26 cellular contexts compared by ENCODE assay signal in genomic region chr14:102225936-102226335, GRCh38.
DNase-seq lines count a peak whose midpoint lies in the region; ATAC-seq and TF ChIP-seq lines count a peak whose summit lies in the region.
"Had no signal": no experiment of that assay in that cellular context is flagged by ENCODE, and none has a peak within 500 bp of the region (broad histone marks: within the 10 kb centered on the region; RNA-seq: fewer than 3 reads in every experiment).

No MANE protein-coding gene starts in this region.

- H3K4me1 Mint-ChIP-seq in naive thymus-derived CD4-positive, alpha-beta T cell, result peaks cover 0 to 6% (median 0%) of the 10 kb centered on the region in 7 donors
- no peaks in the 10 kb centered on the region for H3K4me1 Mint-ChIP-seq in CD8-positive, alpha-beta memory T cell

- no peaks in the 10 kb centered on the region for H3K4me1 ChIP-seq in naive thymus-derived CD4-positive, alpha-beta T cell (ENCODE audit: control insufficient read depth in 2 of 2, insufficient read depth in 2 of 2, low read length in 2 of 2)
- no peaks in the 10 kb centered on the region for H3K4me1 ChIP-seq in CD8-positive, alpha-beta memory T cell (ENCODE audit: insufficient read depth, low read length)
- H3K4me1 ChIP-seq: Caco-2, HAP-1 had no signal

- H3K9me3 ChIP-seq in naive thymus-derived CD4-positive, alpha-beta T cell (ENCODE audit: control insufficient read depth in 2 of 3, low read length in 3 of 3), result no peaks in the 10 kb centered on the region
- H3K9me3 ChIP-seq in CD8-positive, alpha-beta memory T cell (ENCODE audit: low read length), result no peaks in the 10 kb centered on the region
- H3K9me3 ChIP-seq: BLaER1, Caco-2, HAP-1, SJCRH30, thoracic aorta had no signal

- peaks cover 0 to 18% (median 0%) of the 10 kb centered on the region in 3 experiments for H3K36me3 ChIP-seq in naive thymus-derived CD4-positive, alpha-beta T cell (ENCODE audit: control insufficient read depth in 2 of 3, insufficient read depth in 3 of 3, low read length in 3 of 3)
- H3K36me3 ChIP-seq in CD8-positive, alpha-beta memory T cell (ENCODE audit: insufficient read depth, low read length), result no peaks in the 10 kb centered on the region

- H3K27ac Mint-ChIP-seq in naive thymus-derived CD4-positive, alpha-beta T cell, result no peak overlapping the region
- H3K27ac Mint-ChIP-seq in CD8-positive, alpha-beta memory T cell, result peak overlapping the region in 2 of 8 donors; percentile 17 to 68
- H3K27ac Mint-ChIP-seq: activated CD4-positive, alpha-beta T cell treated with anti-CD3 and anti-CD28 coated beads for 36 hours; activated naive CD4-positive, alpha-beta T cell treated with anti-CD3 and anti-CD28 coated beads for 36 hours; activated T-cell treated with anti-CD3 and anti-CD28 coated beads, Interleukin-2, amount 50 U/mL, for 72 hours; stimulated activated memory B cell treated with anti-CD40 and anti-IgM and Interleukin-4, amounts not matched to agents 10 μg/mL and 1 μg/mL and 100 μg/mL, for 72 hours had no signal

- TF ChIP-seq CTCF in GM13976 (IDR thresholded peaks at IDR 0.05; ENCODE audit: borderline replicate concordance, control extremely low read depth, extremely low read depth, insufficient read depth, missing control alignments), result peak; percentile 3

- intact Hi-C loops in naive thymus-derived CD4-positive, alpha-beta T cell (cut with micrococcal nuclease), result no loop called here

- H3K4me3 Mint-ChIP-seq in naive thymus-derived CD4-positive, alpha-beta T cell, result no peak overlapping the region
- H3K4me3 Mint-ChIP-seq in CD8-positive, alpha-beta memory T cell, result no peak overlapping the region
- H3K4me3 Mint-ChIP-seq: activated CD4-positive, alpha-beta T cell treated with anti-CD3 and anti-CD28 coated beads for 36 hours; activated naive CD4-positive, alpha-beta T cell treated with anti-CD3 and anti-CD28 coated beads for 36 hours; activated T-cell treated with anti-CD3 and anti-CD28 coated beads, Interleukin-2, amount 50 U/mL, for 72 hours; stimulated activated memory B cell treated with anti-CD40 and anti-IgM and Interleukin-4, amounts not matched to agents 10 μg/mL and 1 μg/mL and 100 μg/mL, for 72 hours had no signal

- ATAC-seq in naive thymus-derived CD4-positive, alpha-beta T cell, result peak; percentile 10
- ATAC-seq: activated CD4-positive, alpha-beta T cell treated with anti-CD3 and anti-CD28 coated beads for 36 hours; activated T-cell treated with anti-CD3 and anti-CD28 coated beads, Interleukin-2, amount 50 U/mL, for 72 hours; GM12878; stimulated activated memory B cell treated with anti-CD40 and anti-IgM and Interleukin-4, amounts not matched to agents 10 μg/mL and 1 μg/mL and 100 μg/mL, for 72 hours had no signal

- H3K27me3 ChIP-seq in naive thymus-derived CD4-positive, alpha-beta T cell (ENCODE audit: control insufficient read depth in 2 of 2, insufficient read depth in 2 of 2, low read length in 2 of 2), result no peaks in the 10 kb centered on the region
- no peaks in the 10 kb centered on the region for H3K27me3 ChIP-seq in CD8-positive, alpha-beta memory T cell (ENCODE audit: insufficient read depth, low read length, poor library complexity, severe bottlenecking)
- H3K27me3 ChIP-seq: BLaER1, SJCRH30 had no signal

- DNase-seq in GM13976 (ENCODE audit: low spot score) (no peak), NCI-H82 (lab: John Stamatoyannopoulos, UW) (peak; percentile 72), cerebellum (ENCODE audit: low spot score) (peak; percentile 61), putamen (ENCODE audit: low spot score) (no peak), T-helper 1 cell (no peak)
- no peak for DNase-seq in naive thymus-derived CD4-positive, alpha-beta T cell
- DNase-seq in activated effector memory CD4-positive, alpha-beta T cell treated with Interleukin-2 at 50 U/mL for 16 hours, result no peak
- no peak for DNase-seq in CD8-positive, alpha-beta memory T cell
- DNase-seq: activated CD4-positive, alpha-beta T cell treated with anti-CD3 and anti-CD28 coated beads for 36 hours; activated CD8-positive, alpha-beta memory T cell treated with anti-CD3 and anti-CD28 coated beads for 24 hours; activated naive CD4-positive, alpha-beta T cell treated with anti-CD3 and anti-CD28 coated beads for 36 hours; activated T-cell treated with anti-CD3 and anti-CD28 coated beads, Interleukin-2, amount 50 U/mL, for 72 hours; Caco-2; dermis blood vessel endothelial cell; DMS79; mammary epithelial cell; NCI-H1105 treated with DMSO at 0.1 percent for 48 hours; NCI-H2107; NCI-H510A; SJCRH30 had no signal

- no peak overlapping the region for H3K27ac ChIP-seq in naive thymus-derived CD4-positive, alpha-beta T cell (ENCODE audit: low read depth, low read length)
- no peak overlapping the region for H3K27ac ChIP-seq in CD8-positive, alpha-beta memory T cell (ENCODE audit: low read depth, low read length)
- H3K27ac ChIP-seq: BLaER1, SJCRH30, skin epidermis, thoracic aorta had no signal

- no peaks in the 10 kb centered on the region for H3K27me3 Mint-ChIP-seq in naive thymus-derived CD4-positive, alpha-beta T cell
- H3K27me3 Mint-ChIP-seq in CD8-positive, alpha-beta memory T cell, result no peaks in the 10 kb centered on the region
- H3K27me3 Mint-ChIP-seq: activated CD4-positive, alpha-beta T cell treated with anti-CD3 and anti-CD28 coated beads for 36 hours; stimulated activated memory B cell treated with anti-CD40 and anti-IgM and Interleukin-4, amounts not matched to agents 10 μg/mL and 1 μg/mL and 100 μg/mL, for 72 hours had no signal

- CTCF ChIA-PET in naive thymus-derived CD4-positive, alpha-beta T cell (lab: Charles Lee), result no interaction called here
- CTCF ChIA-PET in CD8-positive, alpha-beta memory T cell (lab: Charles Lee), result no interaction called here

- no peaks in the 10 kb centered on the region for H3K9me3 Mint-ChIP-seq in naive thymus-derived CD4-positive, alpha-beta T cell
- no peaks in the 10 kb centered on the region for H3K9me3 Mint-ChIP-seq in CD8-positive, alpha-beta memory T cell
- H3K9me3 Mint-ChIP-seq: activated naive CD4-positive, alpha-beta T cell treated with anti-CD3 and anti-CD28 coated beads for 36 hours; activated T-cell treated with anti-CD3 and anti-CD28 coated beads, Interleukin-2, amount 50 U/mL, for 72 hours; stimulated activated memory B cell treated with anti-CD40 and anti-IgM and Interleukin-4, amounts not matched to agents 10 μg/mL and 1 μg/mL and 100 μg/mL, for 72 hours had no signal

- H3K36me3 Mint-ChIP-seq in naive thymus-derived CD4-positive, alpha-beta T cell, result peaks cover 0 to 17% (median 3%) of the 10 kb centered on the region in 5 donors
- H3K36me3 Mint-ChIP-seq in CD8-positive, alpha-beta memory T cell, result peaks cover 0 to 24% (median 3%) of the 10 kb centered on the region in 3 donors

- in situ Hi-C loops in GM13976 (cut with MboI; ENCODE audit: low sequenced_read_pairs, unreplicated experiment), result no loop called here

- no peak overlapping the region for H3K4me3 ChIP-seq in naive thymus-derived CD4-positive, alpha-beta T cell (ENCODE audit: low read length)
- H3K4me3 ChIP-seq in CD8-positive, alpha-beta memory T cell (ENCODE audit: low read length), result no peak overlapping the region
- H3K4me3 ChIP-seq: BLaER1, GM12878, HAP-1, SJCRH30, skin epidermis, thoracic aorta had no signal

- POLR2A ChIA-PET in naive thymus-derived CD4-positive, alpha-beta T cell (lab: Charles Lee), result no interaction called here
- POLR2A ChIA-PET in CD8-positive, alpha-beta memory T cell (lab: Charles Lee), result no interaction called here

Comparison
In these comparisons a context has a peak if more than half of its experiments do, and no peak if none do; other contexts are left out.
1. DNase-seq: peak in NCI-H82 (single experiment) and cerebellum (single experiment); none in GM13976 (single experiment), naive thymus-derived CD4-positive, alpha-beta T cell (0 of 9), putamen (single experiment), activated effector memory CD4-positive, alpha-beta T cell treated with Interleukin-2 at 50 U/mL for 16 hours (single experiment), T-helper 1 cell (0 of 5) and CD8-positive, alpha-beta memory T cell (0 of 5).